In the genomic region with DNA sequence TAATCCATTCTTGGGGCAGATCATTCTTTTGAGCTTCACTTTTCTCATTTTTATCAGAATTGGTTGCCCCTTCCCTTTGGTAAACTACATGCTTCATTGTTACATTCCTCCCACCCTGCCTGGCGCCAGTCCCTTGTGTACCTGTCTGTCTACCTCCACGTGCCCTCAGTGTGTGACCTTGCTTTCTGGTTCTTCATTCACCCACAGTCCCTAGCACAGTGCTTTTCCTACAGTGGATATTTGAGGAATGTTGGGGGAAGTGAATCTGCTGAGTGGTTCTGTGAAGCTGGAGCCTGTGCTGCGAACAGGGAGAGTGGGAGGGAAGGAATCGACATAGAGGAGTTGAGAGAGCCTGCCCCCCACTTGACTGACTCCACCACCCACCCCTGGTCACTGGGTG, we compare ENCODE assay signal across 21 cellular contexts. TPM values are rescaled to one million over a fixed set of nuclear protein-coding genes. Genes with fewer than 3 reads are reported as not detected.
A peak's percentile ranks its signal among the peaks of the same experiment; 100 is the strongest.
DNase-seq lines count a peak whose midpoint lies in the region; ATAC-seq, FAIRE-seq and TF ChIP-seq lines count a peak whose summit lies in the region.
"Had no signal": no experiment of that assay in that cellular context is flagged by ENCODE, and none has a peak within 500 bp of the region (broad histone marks: within the 10 kb centered on the region; RNA-seq: fewer than 3 reads in every experiment).

No MANE protein-coding gene starts in this region.

- peaks cover 5% of the 10 kb centered on the region for H3K4me1 Mint-ChIP-seq in activated CD4-positive, alpha-beta T cell treated with anti-CD3 and anti-CD28 coated beads, Interleukin-2, amount 10 ng/mL, durations not matched to agents 24 days and 14 days
- peaks cover 8% of the 10 kb centered on the region for H3K4me1 Mint-ChIP-seq in astrocyte (ENCODE audit: low read depth, unreplicated experiment)
- H3K4me1 Mint-ChIP-seq in nephron progenitor cell: peaks cover 19% of the 10 kb centered on the region
- H3K4me1 Mint-ChIP-seq in type B pancreatic cell (ENCODE audit: unreplicated experiment): peaks cover 33% of the 10 kb centered on the region
- H3K4me1 Mint-ChIP-seq: CD14-positive monocyte had no signal

- H3K27me3 ChIP-seq in astrocyte (ENCODE audit: insufficient read depth, low read length): no peaks in the 10 kb centered on the region

- no peaks in the 10 kb centered on the region for H4K20me1 ChIP-seq in astrocyte (ENCODE audit: insufficient read depth, low read length)

- H3K9ac ChIP-seq in astrocyte (ENCODE audit: low read length): no peak overlapping the region

- H3K4me3 Mint-ChIP-seq in activated CD4-positive, alpha-beta T cell treated with anti-CD3 and anti-CD28 coated beads, Interleukin-2, amount 10 ng/mL, durations not matched to agents 24 days and 14 days: no peak overlapping the region
- H3K4me3 Mint-ChIP-seq in astrocyte (ENCODE audit: unreplicated experiment) (no peak overlapping the region), nephron progenitor cell (no peak overlapping the region), type B pancreatic cell (no peak overlapping the region)
- H3K4me3 Mint-ChIP-seq: CD14-positive monocyte; CD8-positive, alpha-beta T cell; H9; HFFc6 had no signal

- no peaks in the 10 kb centered on the region for H3K36me3 ChIP-seq in astrocyte (ENCODE audit: insufficient read depth, low read length)

- peaks cover 3% of the 10 kb centered on the region for H3K9me3 Mint-ChIP-seq in activated CD4-positive, alpha-beta T cell treated with anti-CD3 and anti-CD28 coated beads, Interleukin-2, amount 10 ng/mL, durations not matched to agents 24 days and 14 days
- H3K9me3 Mint-ChIP-seq in astrocyte (ENCODE audit: unreplicated experiment): no peaks in the 10 kb centered on the region
- no peaks in the 10 kb centered on the region for H3K9me3 Mint-ChIP-seq in nephron progenitor cell
- H3K9me3 Mint-ChIP-seq in type B pancreatic cell: peaks cover under 1% of the 10 kb centered on the region
- H3K9me3 Mint-ChIP-seq: CD14-positive monocyte; CD8-positive, alpha-beta T cell; H9; HFFc6 had no signal

- no peak overlapping the region for H3K4me3 ChIP-seq in astrocyte (ENCODE audit: insufficient read depth, low read depth, low read length)

- peak overlapping the region; percentile 25 for H3K27ac Mint-ChIP-seq in activated CD4-positive, alpha-beta T cell treated with anti-CD3 and anti-CD28 coated beads, Interleukin-2, amount 10 ng/mL, durations not matched to agents 24 days and 14 days
- peak overlapping the region; percentile 63 for H3K27ac Mint-ChIP-seq in astrocyte (ENCODE audit: unreplicated experiment)
- H3K27ac Mint-ChIP-seq in nephron progenitor cell: peak overlapping the region; percentile 6
- H3K27ac Mint-ChIP-seq in type B pancreatic cell: peak overlapping the region; percentile 60
- H3K27ac Mint-ChIP-seq: CD8-positive, alpha-beta T cell; HFFc6 had no signal

- TF ChIP-seq CTCF in astrocyte (IDR thresholded peaks at IDR 0.05; ENCODE audit: insufficient read depth, low read depth, low read length) (no peak), nephron progenitor cell (IDR thresholded peaks at IDR 0.05) (no peak), type B pancreatic cell (conservative IDR thresholded peaks at IDR 0.05) (no peak)

- no peaks in the 10 kb centered on the region for H3K9me3 ChIP-seq in astrocyte (ENCODE audit: insufficient read depth, low read depth, low read length)

- no peak overlapping the region for H2AFZ ChIP-seq in astrocyte (ENCODE audit: low read depth, low read length)

- peaks cover 25% of the 10 kb centered on the region for H3K36me3 Mint-ChIP-seq in activated CD4-positive, alpha-beta T cell treated with anti-CD3 and anti-CD28 coated beads, Interleukin-2, amount 10 ng/mL, durations not matched to agents 24 days and 14 days (ENCODE audit: low read depth)
- H3K36me3 Mint-ChIP-seq in astrocyte (ENCODE audit: low read depth, unreplicated experiment): no peaks in the 10 kb centered on the region
- H3K36me3 Mint-ChIP-seq in nephron progenitor cell (ENCODE audit: low read depth): peaks cover 1% of the 10 kb centered on the region
- peaks cover 8% of the 10 kb centered on the region for H3K36me3 Mint-ChIP-seq in type B pancreatic cell

- H3K27me3 Mint-ChIP-seq in activated CD4-positive, alpha-beta T cell treated with anti-CD3 and anti-CD28 coated beads, Interleukin-2, amount 10 ng/mL, durations not matched to agents 24 days and 14 days: no peaks in the 10 kb centered on the region
- H3K27me3 Mint-ChIP-seq in astrocyte (ENCODE audit: low read depth, unreplicated experiment) (no peaks in the 10 kb centered on the region), nephron progenitor cell (ENCODE audit: low read depth, poor library complexity) (no peaks in the 10 kb centered on the region), type B pancreatic cell (no peaks in the 10 kb centered on the region)

- H3K4me2 ChIP-seq in astrocyte (ENCODE audit: low read length): no peak overlapping the region

- no peaks in the 10 kb centered on the region for H3K4me1 ChIP-seq in astrocyte (ENCODE audit: insufficient read depth, low read length)

- ATAC-seq in GM18511 (IDR thresholded peaks at IDR 0.05; ENCODE audit: unreplicated experiment): no peak
- ATAC-seq: CD8-positive, alpha-beta T cell had no signal

- H3K79me2 ChIP-seq in astrocyte (ENCODE audit: insufficient read depth, low read length): no peaks in the 10 kb centered on the region

- intact Hi-C loops in activated CD4-positive, alpha-beta T cell treated with anti-CD3 and anti-CD28 coated beads, Interleukin-2, amount 10 ng/mL, durations not matched to agents 24 days and 14 days (cut with micrococcal nuclease): no loop called here

- no peak overlapping the region for H3K27ac ChIP-seq in astrocyte (ENCODE audit: low read depth, low read length)
- H3K27ac ChIP-seq: 22Rv1 had no signal

- no peak for DNase-seq in activated CD4-positive, alpha-beta T cell treated with anti-CD3 and anti-CD28 coated beads, Interleukin-2, amount 10 ng/mL, durations not matched to agents 24 days and 14 days
- no peak for DNase-seq in activated CD4-positive, alpha-beta T cell treated with anti-CD3 and anti-CD28 coated beads for 4 hours
- DNase-seq in astrocyte (ENCODE audit: low read depth) (no peak), nephron progenitor cell (no peak), type B pancreatic cell (ENCODE audit: extremely low spot score, unreplicated experiment) (no peak), SK-N-DZ (ENCODE audit: low spot score) (no peak), glomerular visceral epithelial cell (ENCODE audit: extremely low spot score) (no peak)
- DNase-seq: CD8-positive, alpha-beta T cell; COR-L47; DMS153; DMS79 treated with DMSO at 0.1 percent for 48 hours; EL; GOT3; H9; HFFc6 had no signal

- FAIRE-seq in astrocyte (lab: Jason Lieb, UNC): no peak
- FAIRE-seq: G401.6, GM12891, HTR-8/SVneo had no signal

RNA-seq across cellular contexts. Expression of gene GPD1L, which starts 23.4 kb away (rescaled TPM):
- total RNA-seq in activated CD4-positive, alpha-beta T cell treated with anti-CD3 and anti-CD28 coated beads, Interleukin-2, amount 10 ng/mL, durations not matched to agents 24 days and 14 days: 19.0 and 20.0 TPM in 2 replicates
- total RNA-seq in astrocyte (11.0 and 11.2 TPM in 2 replicates), type B pancreatic cell (ENCODE audit: low replicate concordance) (17.5 and 17.8 TPM in 2 replicates)
- 11.5 and 16.0 TPM in 2 replicates for polyA plus RNA-seq in SK-N-DZ (2014; cell fraction: cytosol; rRNA removed)
- polyA plus RNA-seq in SK-N-DZ (2014; cell fraction: nucleus; rRNA removed): 7.6 and 8.4 TPM in 2 replicates

Comparison
In these comparisons a context has a peak if more than half of its experiments do, and no peak if none do; other contexts are left out.
1. H3K27ac Mint-ChIP-seq: peak in every context shown above with its lines; median percentile 63 in astrocyte; 60 in type B pancreatic cell; 25 in activated CD4-positive, alpha-beta T cell treated with anti-CD3 and anti-CD28 coated beads, Interleukin-2, amount 10 ng/mL, durations not matched to agents 24 days and 14 days; 6 in nephron progenitor cell.